26 cellular contexts compared by ENCODE assay signal in the genomic region with DNA sequence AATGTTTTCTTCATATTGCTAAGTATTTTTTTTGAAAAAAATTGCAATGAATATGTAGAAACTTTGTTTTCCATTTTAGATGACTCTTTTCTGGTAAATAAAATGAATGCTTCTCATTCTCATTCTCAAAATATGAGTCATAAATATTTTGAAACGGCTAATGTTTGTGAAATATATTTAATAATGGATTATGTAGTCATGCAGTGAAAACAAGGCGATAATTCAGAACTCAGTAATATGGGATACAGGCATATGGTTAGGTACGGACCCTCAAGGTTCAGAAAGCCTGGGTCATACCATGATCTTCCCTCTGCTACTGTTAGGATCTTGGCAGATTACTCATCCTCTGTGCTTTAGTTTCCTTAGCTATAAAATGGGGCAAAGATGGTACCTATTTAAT. TPM values are rescaled to one million over a fixed set of nuclear protein-coding genes. Genes with fewer than 3 reads are reported as not detected.
"Had no signal": no experiment of that assay in that cellular context is flagged by ENCODE, and none has a peak within 500 bp of the region (broad histone marks: within the 10 kb centered on the region; RNA-seq: fewer than 3 reads in every experiment).

No MANE protein-coding gene starts in this region.

- H3K36me3 Mint-ChIP-seq: activated naive CD4-positive, alpha-beta T cell treated with anti-CD3 and anti-CD28 coated beads, Interleukin-2, amount 50 U/mL, for 24 hours; natural killer cell treated with Interleukin-12 subunit alpha and Interleukin-12 subunit beta and Interleukin-15 and Interleukin-18, amount 100 ng/mL, for 72 hours had no signal

- H3K4me3 Mint-ChIP-seq: activated B cell treated with CpG ODN at 0.5 μM for 24 hours; activated CD8-positive, alpha-beta T cell treated with anti-CD3 and anti-CD28 coated beads for 36 hours; activated naive CD4-positive, alpha-beta T cell treated with anti-CD3 and anti-CD28 coated beads, Interleukin-2, amount 50 U/mL, for 24 hours; central memory CD8-positive, alpha-beta T cell; dendritic cell treated with granulocyte-macrophage colony-stimulating factor and Interleukin-4, amounts not matched to agents 40 ng/mL and 50 ng/mL, for 4 days; natural killer cell treated with Interleukin-12 subunit alpha and Interleukin-12 subunit beta and Interleukin-15 and Interleukin-18, amount 100 ng/mL, for 72 hours had no signal

- DNase-seq: activated B cell treated with CpG ODN at 0.5 μM for 24 hours; activated CD4-positive, alpha-beta T cell treated with anti-CD3 and anti-CD28 coated beads for 48 hours; activated CD8-positive, alpha-beta memory T cell treated with anti-CD3 and anti-CD28 coated beads, Interleukin-2, amount 50 U/mL, for 4 hours; activated CD8-positive, alpha-beta T cell treated with anti-CD3 and anti-CD28 coated beads for 36 hours; activated effector memory CD4-positive, alpha-beta T cell treated with anti-CD3 and anti-CD28 coated beads, Interleukin-2, amount 50 U/mL, for 16 hours; activated T-cell treated with anti-CD3 and anti-CD28 coated beads, Interleukin-2, amount 50 U/mL, for 48 hours; amygdala; body of pancreas; effector memory CD4-positive, alpha-beta T cell; hippocampal formation; left ventricle myocardium inferior; mesendoderm; posterior cingulate gyrus; retina; stimulated activated CD4-positive, alpha-beta T cell treated with anti-CD3 and anti-CD28 coated beads, Interleukin-4, amount 100 ng/mL, for 1 hour; stimulated activated naive CD4-positive, alpha-beta T cell treated with Interleukin-2 at 50 U/mL for 16 hours; T-helper 2 cell; transverse colon had no signal

- H3K4me3 ChIP-seq: body of pancreas, left ventricle myocardium inferior, transverse colon, vagina had no signal

- ATAC-seq: activated CD8-positive, alpha-beta T cell treated with anti-CD3 and anti-CD28 coated beads for 36 hours; body of pancreas; natural killer cell treated with Interleukin-12 subunit alpha and Interleukin-12 subunit beta and Interleukin-15 and Interleukin-18, amount 100 ng/mL, for 72 hours had no signal

- H3K27ac ChIP-seq: body of pancreas, left ventricle myocardium inferior, transverse colon, vagina had no signal

- H3K4me1 Mint-ChIP-seq: activated B cell treated with CpG ODN at 0.5 μM for 24 hours; activated naive CD4-positive, alpha-beta T cell treated with anti-CD3 and anti-CD28 coated beads, Interleukin-2, amount 50 U/mL, for 24 hours; central memory CD8-positive, alpha-beta T cell had no signal

- H3K9me3 ChIP-seq: body of pancreas, transverse colon, vagina had no signal

- H3K4me1 ChIP-seq: transverse colon, vagina had no signal

- H3K27ac Mint-ChIP-seq: activated B cell treated with CpG ODN at 0.5 μM for 24 hours; activated CD8-positive, alpha-beta T cell treated with anti-CD3 and anti-CD28 coated beads for 36 hours; activated naive CD4-positive, alpha-beta T cell treated with anti-CD3 and anti-CD28 coated beads, Interleukin-2, amount 50 U/mL, for 24 hours; natural killer cell treated with Interleukin-12 subunit alpha and Interleukin-12 subunit beta and Interleukin-15 and Interleukin-18, amount 100 ng/mL, for 72 hours had no signal

- H3K27me3 Mint-ChIP-seq: activated CD8-positive, alpha-beta T cell treated with anti-CD3 and anti-CD28 coated beads for 36 hours; dendritic cell treated with granulocyte-macrophage colony-stimulating factor and Interleukin-4, amounts not matched to agents 40 ng/mL and 50 ng/mL, for 4 days had no signal

- FAIRE-seq: TTC549 had no signal

- H3K9me3 Mint-ChIP-seq: activated CD8-positive, alpha-beta T cell treated with anti-CD3 and anti-CD28 coated beads for 36 hours; activated naive CD4-positive, alpha-beta T cell treated with anti-CD3 and anti-CD28 coated beads, Interleukin-2, amount 50 U/mL, for 24 hours; central memory CD8-positive, alpha-beta T cell; dendritic cell treated with granulocyte-macrophage colony-stimulating factor and Interleukin-4, amounts not matched to agents 40 ng/mL and 50 ng/mL, for 4 days; natural killer cell treated with Interleukin-12 subunit alpha and Interleukin-12 subunit beta and Interleukin-15 and Interleukin-18, amount 100 ng/mL, for 72 hours had no signal

RNA-seq across cellular contexts. Expression of gene SLC39A12, which starts 46.2 kb away (rescaled TPM):
- total RNA-seq: activated B cell treated with CpG ODN at 0.5 μM for 24 hours; activated CD8-positive, alpha-beta T cell treated with anti-CD3 and anti-CD28 coated beads for 36 hours; body of pancreas; glomerular endothelial cell; kidney epithelial cell; left ventricle myocardium inferior; natural killer cell treated with Interleukin-12 subunit alpha and Interleukin-12 subunit beta and Interleukin-15 and Interleukin-18, amount 100 ng/mL, for 72 hours; vagina had no signal
